ENCODE assay signal across 8 cellular contexts in genomic region chr4:2536193-2537010, GRCh38. TPM values are rescaled to one million over a fixed set of nuclear protein-coding genes. Genes with fewer than 3 reads are reported as not detected.
DNase-seq lines count a peak whose midpoint lies in the region; ATAC-seq and TF ChIP-seq lines count a peak whose summit lies in the region.

Gene FAM193A, plus strand, starts transcription at chr4:2536647. Its CDS starts 269 bp downstream, at chr4:2536916.

- peak within 1 kb of the TSS; percentile 87 for H3K9ac ChIP-seq in mucosa of rectum (ENCODE audit: low read depth in 1 of 2, low read length in 2 of 2)

- ATAC-seq in GM21737 (IDR thresholded peaks at IDR 0.05; ENCODE audit: unreplicated experiment) = peak; percentile 82

- no peaks in the 10 kb centered on the region for H3K27me3 Mint-ChIP-seq in activated T-cell treated with anti-CD3 and anti-CD28 coated beads, Interleukin-2, amount 50 U/mL, for 24 hours

- peak within 1 kb of the TSS; percentile 89 for H3K4me3 Mint-ChIP-seq in activated T-cell treated with anti-CD3 and anti-CD28 coated beads, Interleukin-2, amount 50 U/mL, for 24 hours

- peaks cover 26% of the 10 kb centered on the region for H3K4me1 Mint-ChIP-seq in activated T-cell treated with anti-CD3 and anti-CD28 coated beads, Interleukin-2, amount 50 U/mL, for 24 hours (ENCODE audit: low read depth)

- peak within 1 kb of the TSS; percentile 76 to 80 for H3K4me3 ChIP-seq in mucosa of rectum (ENCODE audit: low read length in 2 of 2)

- H3K27ac ChIP-seq in mucosa of rectum (ENCODE audit: low read depth in 2 of 2, low read length in 2 of 2) = peak within 1 kb of the TSS; percentile 90

- H3K4me1 ChIP-seq in mucosa of rectum (ENCODE audit: control insufficient read depth in 2 of 2, insufficient read depth in 2 of 2, low read length in 2 of 2) = peaks cover 9 to 10% of the 10 kb centered on the region in 2 donors

- peaks cover 19% of the 10 kb centered on the region for H3K36me3 Mint-ChIP-seq in activated T-cell treated with anti-CD3 and anti-CD28 coated beads, Interleukin-2, amount 50 U/mL, for 24 hours (ENCODE audit: low read depth)

- peak; percentile 60 for TF ChIP-seq POLR2A in erythroblast (IDR thresholded peaks at IDR 0.05; ENCODE audit: low read length)

- DNase-seq in DMS53 treated with DMSO at 0.1 percent for 48 hours (lab: John Stamatoyannopoulos, UW; ENCODE audit: unreplicated experiment) (peak; percentile 99), KG1 (lab: John Stamatoyannopoulos, UW) (peak; percentile 93), erythroblast (lab: John Stamatoyannopoulos, UW) (peak; percentile 99 to 100)
- peak; percentile 98 for DNase-seq in activated T-cell treated with anti-CD3 and anti-CD28 coated beads, Interleukin-2, amount 50 U/mL, for 24 hours
- peak; percentile 94 to 100 for DNase-seq in stimulated activated CD8-positive, alpha-beta memory T cell treated with anti-CD3 and anti-CD28 coated beads, Interleukin-4, amount 100 ng/mL, for 4 hours (ENCODE audit: low read depth in 2 of 2, low spot score in 1 of 2)

- peak within 1 kb of the TSS; percentile 98 for H3K27ac Mint-ChIP-seq in activated T-cell treated with anti-CD3 and anti-CD28 coated beads, Interleukin-2, amount 50 U/mL, for 24 hours

- no peaks in the 10 kb centered on the region for H3K27me3 ChIP-seq in mucosa of rectum (ENCODE audit: control insufficient read depth in 2 of 2, insufficient read depth in 2 of 2, low read length in 2 of 2)

- H3K9me3 ChIP-seq in mucosa of rectum (ENCODE audit: control insufficient read depth in 2 of 2, low read length in 2 of 2) = no peaks in the 10 kb centered on the region

- no peaks in the 10 kb centered on the region for H3K9me3 Mint-ChIP-seq in activated T-cell treated with anti-CD3 and anti-CD28 coated beads, Interleukin-2, amount 50 U/mL, for 24 hours

- H3K36me3 ChIP-seq in mucosa of rectum (ENCODE audit: control insufficient read depth in 2 of 2, insufficient read depth in 2 of 2, low read length in 2 of 2) = no peaks in the 10 kb centered on the region

TF ChIP-seq in PFSK-1, 5 proteins besides CTCF, POLR2A, EP300 and RAD21:
- peak; percentile 65; the same call in 1 of the 2 replicates for TF ChIP-seq TAF1 (IDR thresholded peaks at IDR 0.05; ENCODE audit: borderline replicate concordance, insufficient read depth, low read length)
- TF ChIP-seq FOXP2 (optimal IDR thresholded peaks at IDR 0.05; ENCODE audit: borderline replicate concordance, extremely low read depth, extremely low read length, insufficient read depth) = peak; percentile 72
- TF ChIP-seq SIN3A (IDR thresholded peaks at IDR 0.05; ENCODE audit: borderline replicate concordance, insufficient read depth, low read length) = 0 out of 2 replicates have a peak, but pooled peaks have one; percentile 6
- TF ChIP-seq REST (IDR thresholded peaks at IDR 0.05; ENCODE audit: insufficient read depth in 1 of 2, low read depth in 2 of 2, low read length in 2 of 2) = 0 out of 4 replicates have a peak, but pooled peaks of 1 of the 2 experiments have one; percentile 13
- TF ChIP-seq POLR2AphosphoS5 (IDR thresholded peaks at IDR 0.05; ENCODE audit: low read depth, low read length) = no peak; the same call in 1 of the 2 replicates
TF ChIP-seq in PFSK-1: peak in this region for 4.

RNA-seq across cellular contexts. Expression of gene FAM193A, which starts in this region (rescaled TPM):
- 15.4 TPM for polyA plus RNA-seq in PFSK-1 (2012; ENCODE audit: insufficient read length, low read depth)

Comparison
In these comparisons a context has a peak if more than half of its experiments do, and no peak if none do; other contexts are left out.
1. Peak in every context shown above with its lines: DNase-seq, ATAC-seq, H3K4me3 ChIP-seq and H3K27ac ChIP-seq.